ENCODE assay signal across 2 cellular contexts in the genomic region with DNA sequence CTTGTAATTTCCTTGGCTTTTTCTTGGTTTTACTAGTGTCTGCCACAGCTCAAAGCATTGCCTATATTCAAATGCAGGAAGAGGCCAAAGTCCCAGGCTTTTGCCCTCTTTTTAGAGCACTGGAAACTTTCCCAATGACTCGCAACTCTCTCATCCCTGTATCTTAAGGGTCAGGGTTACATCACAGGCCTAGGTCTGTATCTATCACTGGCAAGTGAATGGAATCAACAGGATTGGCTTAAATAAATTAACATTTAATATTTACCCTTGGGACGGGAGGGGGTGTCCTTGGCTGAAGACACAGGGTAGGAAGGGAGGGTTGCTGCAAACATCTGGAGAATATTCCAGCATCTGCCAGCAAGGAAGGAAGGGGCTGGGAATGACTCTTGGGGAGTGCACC.
TF ChIP-seq lines count a peak whose summit lies in the region.

No MANE protein-coding gene starts in this region.

TF ChIP-seq in IMR-90, 13 proteins besides CTCF, POLR2A, EP300 and RAD21:
- TF ChIP-seq RCOR1 (IDR thresholded peaks at IDR 0.05; ENCODE audit: insufficient replicate concordance, low read length), result no peak
- TF ChIP-seq FOS (IDR thresholded peaks at IDR 0.05; ENCODE audit: low read depth, low read length), result no peak
- no peak for TF ChIP-seq BHLHE40 (IDR thresholded peaks at IDR 0.05; ENCODE audit: low read depth, low read length)
- no peak for TF ChIP-seq MXI1 (IDR thresholded peaks at IDR 0.05; ENCODE audit: borderline replicate concordance, low read depth, low read length)
- no peak for TF ChIP-seq RFX5 (IDR thresholded peaks at IDR 0.05; ENCODE audit: low read depth, low read length)

TF ChIP-seq in H1, 55 proteins besides CTCF, POLR2A, EP300 and RAD21:
- TF ChIP-seq USF2 (IDR thresholded peaks at IDR 0.05; ENCODE audit: low read length) (no peak), CHD1 (IDR thresholded peaks at IDR 0.05; ENCODE audit: low read depth, low read length) (no peak), CBX5 (IDR thresholded peaks at IDR 0.05; ENCODE audit: low read depth, low read length) (no peak), NRF1 (IDR thresholded peaks at IDR 0.05; ENCODE audit: low read depth, low read length) (no peak), RBBP5 (IDR thresholded peaks at IDR 0.05; ENCODE audit: borderline replicate concordance, low read depth, low read length) (no peak), TCF12 (IDR thresholded peaks at IDR 0.05; ENCODE audit: low read depth, low read length) (no peak), JUND (IDR thresholded peaks at IDR 0.05; ENCODE audit: low read length) (no peak), CHD7 (IDR thresholded peaks at IDR 0.05; ENCODE audit: insufficient replicate concordance, low read length) (no peak), ASH2L (IDR thresholded peaks at IDR 0.05; ENCODE audit: low read length) (no peak), SIRT6 (IDR thresholded peaks at IDR 0.05; ENCODE audit: low read length) (no peak), HDAC2 (IDR thresholded peaks at IDR 0.05; ENCODE audit: borderline replicate concordance in 1 of 2, low read depth in 2 of 2, low read length in 2 of 2) (no peak), FOSL1 (IDR thresholded peaks at IDR 0.05; ENCODE audit: insufficient read depth, low read depth, low read length) (no peak), SAP30 (IDR thresholded peaks at IDR 0.05; ENCODE audit: insufficient read depth, insufficient replicate concordance, low read length) (no peak), NANOG (IDR thresholded peaks at IDR 0.05; ENCODE audit: insufficient read depth, low read depth, low read length, poor library complexity, severe bottlenecking) (no peak)
